10 cellular contexts compared by ENCODE assay signal in genomic region chr10:117652228-117653169, GRCh38.
DNase-seq lines count a peak whose midpoint lies in the region; ATAC-seq and TF ChIP-seq lines count a peak whose summit lies in the region.
"Had no signal": no experiment of that assay in that cellular context is flagged by ENCODE, and none has a peak within 500 bp of the region (broad histone marks: within the 10 kb centered on the region; RNA-seq: fewer than 3 reads in every experiment).

No MANE protein-coding gene starts in this region.

- H3K27ac Mint-ChIP-seq in natural killer cell treated with Interleukin-12 subunit alpha and Interleukin-12 subunit beta and Interleukin-15 and Interleukin-18, amount 100 ng/mL, for 72 hours = no peak overlapping the region
- H3K27ac Mint-ChIP-seq in natural killer cell (no peak overlapping the region), T-cell (no peak overlapping the region)
- H3K27ac Mint-ChIP-seq: naive B cell had no signal

- DNase-seq in natural killer cell treated with Interleukin-12 subunit alpha and Interleukin-12 subunit beta and Interleukin-15 and Interleukin-18, amount 100 ng/mL, for 72 hours (ENCODE audit: low spot score) = no peak
- no peak for DNase-seq in natural killer cell
- no peak for DNase-seq in epidermal melanocyte (ENCODE audit: insufficient read length, low spot score)
- no peak for DNase-seq in RKO (ENCODE audit: low spot score)
- no peak for DNase-seq in T-cell
- DNase-seq in NCI-H69 (lab: John Stamatoyannopoulos, UW) = no peak
- DNase-seq: naive B cell had no signal

- peak; percentile 17 to 57 for ATAC-seq in natural killer cell treated with Interleukin-12 subunit alpha and Interleukin-12 subunit beta and Interleukin-15 and Interleukin-18, amount 100 ng/mL, for 72 hours
- ATAC-seq in natural killer cell = no peak
- peak; percentile 19 for ATAC-seq in HG02852 (IDR thresholded peaks at IDR 0.05; ENCODE audit: unreplicated experiment)
- ATAC-seq in T-cell (replicated peaks in 1 of 4) = no peak

- peaks cover 9% of the 10 kb centered on the region; the same call in 1 of the 2 replicates for H3K9me3 ChIP-seq in OCI-LY3 (ENCODE audit: insufficient read depth, low read length)

- H3K4me1 ChIP-seq in OCI-LY3 (ENCODE audit: low read length) = peaks cover 46% of the 10 kb centered on the region
- H3K4me1 ChIP-seq: vagina had no signal

- H3K36me3 ChIP-seq in OCI-LY3 (replicated peaks; ENCODE audit: low read depth, low read length) = peaks cover 4% of the 10 kb centered on the region
- H3K36me3 ChIP-seq: vagina had no signal

- peaks cover 19 to 22% of the 10 kb centered on the region in 2 donors for H3K27me3 Mint-ChIP-seq in natural killer cell treated with Interleukin-12 subunit alpha and Interleukin-12 subunit beta and Interleukin-15 and Interleukin-18, amount 100 ng/mL, for 72 hours
- H3K27me3 Mint-ChIP-seq in natural killer cell (ENCODE audit: low read depth in 2 of 2) (peaks cover 0 to 4% of the 10 kb centered on the region in 2 donors), T-cell (peaks cover 2 to 7% of the 10 kb centered on the region in 2 donors)
- H3K27me3 Mint-ChIP-seq: naive B cell had no signal

- H4K20me1 ChIP-seq in OCI-LY3 (ENCODE audit: insufficient read depth, low read length) = no peaks in the 10 kb centered on the region

- peaks cover 4 to 22% of the 10 kb centered on the region in 2 donors for H3K4me1 Mint-ChIP-seq in natural killer cell treated with Interleukin-12 subunit alpha and Interleukin-12 subunit beta and Interleukin-15 and Interleukin-18, amount 100 ng/mL, for 72 hours (ENCODE audit: low read depth in 2 of 2)
- H3K4me1 Mint-ChIP-seq in natural killer cell = no peaks in the 10 kb centered on the region
- peaks cover 0 to 3% (median 0%) of the 10 kb centered on the region in 3 donors for H3K4me1 Mint-ChIP-seq in T-cell
- H3K4me1 Mint-ChIP-seq: naive B cell had no signal

- peaks cover 15% of the 10 kb centered on the region for H3K36me3 Mint-ChIP-seq in natural killer cell treated with Interleukin-12 subunit alpha and Interleukin-12 subunit beta and Interleukin-15 and Interleukin-18, amount 100 ng/mL, for 72 hours
- H3K36me3 Mint-ChIP-seq in natural killer cell (no peaks in the 10 kb centered on the region), T-cell (no peaks in the 10 kb centered on the region)
- H3K36me3 Mint-ChIP-seq: naive B cell had no signal

- POLR2A ChIA-PET in T-cell (lab: Charles Lee) = interaction anchor here in 1 of 2 donors (0.6 kb wide), 1 partner anchor 267 kb away, joined by 3 read pairs; no protein-coding TSS in a partner anchor

- CTCF ChIA-PET in T-cell (lab: Charles Lee) = interaction anchor here in 1 of 2 donors (0.6 kb wide), 1 partner anchor 36 kb away, joined by 3 read pairs; no protein-coding TSS in a partner anchor

- H3K79me2 ChIP-seq in OCI-LY3 (ENCODE audit: low read length) = no peaks in the 10 kb centered on the region

- TF ChIP-seq CTCF in natural killer cell (IDR thresholded peaks at IDR 0.05) (no peak), OCI-LY3 (IDR thresholded peaks at IDR 0.05; ENCODE audit: low read depth, low read length) (no peak)

- H2AFZ ChIP-seq in OCI-LY3 (ENCODE audit: low read depth, low read length) = no peak overlapping the region

- intact Hi-C loops in natural killer cell (cut with micrococcal nuclease) = no loop called here

- peaks cover 17% of the 10 kb centered on the region for H3K9me3 Mint-ChIP-seq in natural killer cell treated with Interleukin-12 subunit alpha and Interleukin-12 subunit beta and Interleukin-15 and Interleukin-18, amount 100 ng/mL, for 72 hours
- H3K9me3 Mint-ChIP-seq in natural killer cell (peaks cover 0 to 2% of the 10 kb centered on the region in 2 donors), T-cell (peaks cover 5 to 15% (median 14%) of the 10 kb centered on the region in 3 donors)

- no peak overlapping the region for H3K9ac ChIP-seq in OCI-LY3 (ENCODE audit: low read length)

- peak overlapping the region; percentile 34 for H3K4me3 Mint-ChIP-seq in natural killer cell treated with Interleukin-12 subunit alpha and Interleukin-12 subunit beta and Interleukin-15 and Interleukin-18, amount 100 ng/mL, for 72 hours
- no peak overlapping the region for H3K4me3 Mint-ChIP-seq in natural killer cell
- no peak overlapping the region for H3K4me3 Mint-ChIP-seq in T-cell
- H3K4me3 Mint-ChIP-seq: naive B cell had no signal

- H3K27ac ChIP-seq in OCI-LY3 (ENCODE audit: low read length) = peak overlapping the region; percentile 50
- H3K27ac ChIP-seq: vagina had no signal

- H3K4me2 ChIP-seq in OCI-LY3 (ENCODE audit: low read length) = peak overlapping the region; percentile 72

- no peak overlapping the region for H3K4me3 ChIP-seq in OCI-LY3 (ENCODE audit: low read length)
- H3K4me3 ChIP-seq: vagina had no signal

- no peaks in the 10 kb centered on the region for H3K27me3 ChIP-seq in OCI-LY3 (ENCODE audit: low read depth, low read length)
- H3K27me3 ChIP-seq: vagina had no signal

Comparison
In these comparisons a context has a peak if more than half of its experiments do, and no peak if none do; other contexts are left out.
1. ATAC-seq: peak in natural killer cell treated with Interleukin-12 subunit alpha and Interleukin-12 subunit beta and Interleukin-15 and Interleukin-18, amount 100 ng/mL, for 72 hours (2 of 2) and HG02852 (single experiment); none in natural killer cell (0 of 3) and T-cell (0 of 4).